In the genomic region with DNA sequence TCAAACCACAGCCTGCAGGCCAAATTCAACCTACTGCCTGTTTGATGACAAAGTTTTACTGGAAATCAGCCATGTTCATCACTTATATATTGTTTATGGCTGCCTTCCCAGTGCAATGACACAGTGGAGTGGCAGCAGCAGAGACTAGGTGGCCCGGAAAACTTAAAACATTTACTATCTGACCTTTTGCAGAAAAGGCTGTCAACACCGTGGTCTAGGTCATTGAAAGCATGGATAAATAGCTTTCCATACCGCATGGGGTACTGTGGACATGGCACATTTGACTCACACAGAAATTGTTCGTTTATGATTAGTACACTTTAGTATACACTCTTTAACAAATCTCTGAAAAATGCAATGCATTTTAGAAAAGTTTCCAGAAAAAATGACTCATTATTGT, we compare ENCODE assay signal across 19 cellular contexts.
DNase-seq lines count a peak whose midpoint lies in the region; ATAC-seq and TF ChIP-seq lines count a peak whose summit lies in the region.
"Had no signal": no experiment of that assay in that cellular context is flagged by ENCODE, and none has a peak within 500 bp of the region (broad histone marks: within the 10 kb centered on the region; RNA-seq: fewer than 3 reads in every experiment).

No MANE protein-coding gene starts in this region.

- H3K4me2 ChIP-seq in skeletal muscle satellite cell (ENCODE audit: low read length): peak overlapping the region; percentile 67

- H3K4me1 ChIP-seq in skeletal muscle satellite cell (ENCODE audit: control insufficient read depth, insufficient read depth, low read length): peaks cover 27% of the 10 kb centered on the region
- H3K4me1 ChIP-seq: prostate gland, upper lobe of right lung had no signal

- intact Hi-C loops in Right ventricle myocardium inferior (cut with DNase I) (no loop called here), cardiac septum (cut with DNase I) (no loop called here)

- H3K9me3 ChIP-seq in skeletal muscle satellite cell (replicated peaks; ENCODE audit: low read length): no peaks in the 10 kb centered on the region
- H3K9me3 ChIP-seq: heart right ventricle, prostate gland, upper lobe of right lung had no signal

- peak overlapping the region; percentile 44 for H3K4me3 ChIP-seq in skeletal muscle satellite cell (ENCODE audit: low read length)
- H3K4me3 ChIP-seq: heart right ventricle, prostate gland, upper lobe of right lung had no signal

- DNase-seq in Right ventricle myocardium inferior (ENCODE audit: missing footprints): no peak
- no peak for DNase-seq in cardiac septum (ENCODE audit: low spot score)
- peak; percentile 22 for DNase-seq in fibroblast of gingiva (ENCODE audit: low read depth)
- DNase-seq in activated gamma-delta T cell (lab: John Stamatoyannopoulos, UW): no peak
- no peak for DNase-seq in 8988T
- DNase-seq: activated CD4-positive, alpha-beta T cell treated with anti-CD3 and anti-CD28 coated beads for 1 hour; amygdala; cortex of kidney; heart right ventricle; NCI-H2081; NCI-H524; SHP77 treated with DMSO at 0.1 percent for 48 hours; stimulated activated CD4-positive, alpha-beta T cell treated with anti-CD3 and anti-CD28 coated beads, Interleukin-15, amount 100 ng/mL, for 24 hours; stimulated activated naive CD8-positive, alpha-beta T cell treated with anti-CD3 and anti-CD28 coated beads, Interleukin-15, Interleukin-2, amounts not matched to agents 100 U/mL and 50 U/mL, for 24 hours; upper lobe of right lung had no signal

- ATAC-seq in Right ventricle myocardium inferior: peak; percentile 26
- peak; percentile 70 for ATAC-seq in SK-N-SH treated with all-trans-retinoic acid at 6 μM for 48 hours
- ATAC-seq in GM18858 (IDR thresholded peaks at IDR 0.05; ENCODE audit: unreplicated experiment): no peak
- ATAC-seq: stimulated activated naive CD8-positive, alpha-beta T cell treated with anti-CD3 and anti-CD28 coated beads, Interleukin-15, Interleukin-2, amounts not matched to agents 100 U/mL and 50 U/mL, for 24 hours; upper lobe of right lung had no signal

- H3K27me3 ChIP-seq in skeletal muscle satellite cell (ENCODE audit: control insufficient read depth, insufficient read depth, low read length): no peaks in the 10 kb centered on the region
- H3K27me3 ChIP-seq: heart right ventricle, upper lobe of right lung had no signal

- peak overlapping the region; percentile 50 for H3K9ac ChIP-seq in skeletal muscle satellite cell (ENCODE audit: low read depth, low read length)

- no peaks in the 10 kb centered on the region for H3K36me3 ChIP-seq in skeletal muscle satellite cell (ENCODE audit: insufficient read depth, low read length)
- H3K36me3 ChIP-seq: heart right ventricle, prostate gland, upper lobe of right lung had no signal

TF ChIP-seq in SK-N-SH treated with all-trans-retinoic acid at 6 μM for 48 hours, 23 proteins besides CTCF, POLR2A, EP300 and RAD21:
- TF ChIP-seq, protein P1, sequence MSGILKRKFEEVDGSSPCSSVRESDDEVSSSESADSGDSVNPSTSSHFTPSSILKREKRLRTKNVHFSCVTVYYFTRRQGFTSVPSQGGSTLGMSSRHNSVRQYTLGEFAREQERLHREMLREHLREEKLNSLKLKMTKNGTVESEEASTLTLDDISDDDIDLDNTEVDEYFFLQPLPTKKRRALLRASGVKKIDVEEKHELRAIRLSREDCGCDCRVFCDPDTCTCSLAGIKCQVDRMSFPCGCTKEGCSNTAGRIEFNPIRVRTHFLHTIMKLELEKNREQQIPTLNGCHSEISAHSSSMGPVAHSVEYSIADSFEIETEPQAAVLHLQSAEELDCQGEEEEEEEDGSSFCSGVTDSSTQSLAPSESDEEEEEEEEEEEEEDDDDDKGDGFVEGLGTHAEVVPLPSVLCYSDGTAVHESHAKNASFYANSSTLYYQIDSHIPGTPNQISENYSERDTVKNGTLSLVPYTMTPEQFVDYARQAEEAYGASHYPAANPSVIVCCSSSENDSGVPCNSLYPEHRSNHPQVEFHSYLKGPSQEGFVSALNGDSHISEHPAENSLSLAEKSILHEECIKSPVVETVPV (CRISPR knock-in tag; IDR thresholded peaks at IDR 0.05): no peak
- TF ChIP-seq TOX (CRISPR knock-in tag; IDR thresholded peaks at IDR 0.05; ENCODE audit: borderline replicate concordance) (no peak), SNAI2 (CRISPR knock-in tag; IDR thresholded peaks at IDR 0.05) (no peak)
- TF ChIP-seq, protein P2, sequence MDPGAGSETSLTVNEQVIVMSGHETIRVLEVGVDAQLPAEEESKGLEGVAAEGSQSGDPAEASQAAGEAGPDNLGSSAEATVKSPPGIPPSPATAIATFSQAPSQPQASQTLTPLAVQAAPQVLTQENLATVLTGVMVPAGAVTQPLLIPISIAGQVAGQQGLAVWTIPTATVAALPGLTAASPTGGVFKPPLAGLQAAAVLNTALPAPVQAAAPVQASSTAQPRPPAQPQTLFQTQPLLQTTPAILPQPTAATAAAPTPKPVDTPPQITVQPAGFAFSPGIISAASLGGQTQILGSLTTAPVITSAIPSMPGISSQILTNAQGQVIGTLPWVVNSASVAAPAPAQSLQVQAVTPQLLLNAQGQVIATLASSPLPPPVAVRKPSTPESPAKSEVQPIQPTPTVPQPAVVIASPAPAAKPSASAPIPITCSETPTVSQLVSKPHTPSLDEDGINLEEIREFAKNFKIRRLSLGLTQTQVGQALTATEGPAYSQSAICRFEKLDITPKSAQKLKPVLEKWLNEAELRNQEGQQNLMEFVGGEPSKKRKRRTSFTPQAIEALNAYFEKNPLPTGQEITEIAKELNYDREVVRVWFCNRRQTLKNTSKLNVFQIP (CRISPR knock-in tag; IDR thresholded peaks at IDR 0.05; ENCODE audit: borderline replicate concordance, low read depth): no peak
- TF ChIP-seq, protein P3, sequence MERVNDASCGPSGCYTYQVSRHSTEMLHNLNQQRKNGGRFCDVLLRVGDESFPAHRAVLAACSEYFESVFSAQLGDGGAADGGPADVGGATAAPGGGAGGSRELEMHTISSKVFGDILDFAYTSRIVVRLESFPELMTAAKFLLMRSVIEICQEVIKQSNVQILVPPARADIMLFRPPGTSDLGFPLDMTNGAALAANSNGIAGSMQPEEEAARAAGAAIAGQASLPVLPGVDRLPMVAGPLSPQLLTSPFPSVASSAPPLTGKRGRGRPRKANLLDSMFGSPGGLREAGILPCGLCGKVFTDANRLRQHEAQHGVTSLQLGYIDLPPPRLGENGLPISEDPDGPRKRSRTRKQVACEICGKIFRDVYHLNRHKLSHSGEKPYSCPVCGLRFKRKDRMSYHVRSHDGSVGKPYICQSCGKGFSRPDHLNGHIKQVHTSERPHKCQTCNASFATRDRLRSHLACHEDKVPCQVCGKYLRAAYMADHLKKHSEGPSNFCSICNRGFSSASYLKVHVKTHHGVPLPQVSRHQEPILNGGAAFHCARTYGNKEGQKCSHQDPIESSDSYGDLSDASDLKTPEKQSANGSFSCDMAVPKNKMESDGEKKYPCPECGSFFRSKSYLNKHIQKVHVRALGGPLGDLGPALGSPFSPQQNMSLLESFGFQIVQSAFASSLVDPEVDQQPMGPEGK (CRISPR knock-in tag; IDR thresholded peaks at IDR 0.05; ENCODE audit: borderline replicate concordance): no peak
